In genomic region chr6:82612475-82612874, GRCh38 we compare ENCODE assay signal across 15 cellular contexts.
DNase-seq lines count a peak whose midpoint lies in the region; ATAC-seq and TF ChIP-seq lines count a peak whose summit lies in the region.
"Had no signal": no experiment of that assay in that cellular context is flagged by ENCODE, and none has a peak within 500 bp of the region (broad histone marks: within the 10 kb centered on the region; RNA-seq: fewer than 3 reads in every experiment).

No MANE protein-coding gene starts in this region.

- no peaks in the 10 kb centered on the region for H3K9me3 Mint-ChIP-seq in nephron
- H3K9me3 Mint-ChIP-seq in activated CD4-positive, alpha-beta T cell treated with anti-CD3 and anti-CD28 coated beads, Interleukin-2, amount 10 ng/mL, durations not matched to agents 24 days and 14 days = no peaks in the 10 kb centered on the region
- H3K9me3 Mint-ChIP-seq: CD8-positive, alpha-beta T cell; neural crest cell; T-helper 1 cell treated with Interleukin-12 subunit alpha and Interleukin-12 subunit beta and Interleukin-4 antibody, amounts not matched to agents 30 μg/mL and 1 μg/mL, for 36 hours had no signal

- DNase-seq in COLO668 (lab: John Stamatoyannopoulos, UW; ENCODE audit: unreplicated experiment) (peak; percentile 37), NCI-H1105 (lab: John Stamatoyannopoulos, UW) (peak; percentile 52), SHP77 treated with DMSO at 0.1 percent for 48 hours (lab: John Stamatoyannopoulos, UW) (peak; percentile 56)
- no peak for DNase-seq in activated CD4-positive, alpha-beta T cell treated with anti-CD3 and anti-CD28 coated beads, Interleukin-2, amount 10 ng/mL, durations not matched to agents 24 days and 14 days
- DNase-seq in stimulated activated CD4-positive, alpha-beta T cell treated with anti-CD3 and anti-CD28 coated beads, Interleukin-15, amount 100 ng/mL, for 24 hours = no peak
- DNase-seq: activated CD4-positive, alpha-beta T cell treated with anti-CD3 and anti-CD28 coated beads, Interleukin-2, amount 50 U/mL, for 4 hours; CD8-positive, alpha-beta T cell; cerebellar nuclear complex; effector CD8-positive, alpha-beta T cell; left cardiac atrium; NCI-H446 had no signal

- H3K4me3 Mint-ChIP-seq in nephron = peak overlapping the region in 1 of 3 experiments; percentile 0
- no peak overlapping the region for H3K4me3 Mint-ChIP-seq in activated CD4-positive, alpha-beta T cell treated with anti-CD3 and anti-CD28 coated beads, Interleukin-2, amount 10 ng/mL, durations not matched to agents 24 days and 14 days
- H3K4me3 Mint-ChIP-seq: CD8-positive, alpha-beta T cell; neural crest cell; T-helper 1 cell treated with Interleukin-12 subunit alpha and Interleukin-12 subunit beta and Interleukin-4 antibody, amounts not matched to agents 30 μg/mL and 1 μg/mL, for 36 hours had no signal

- ATAC-seq in GM21367 (IDR thresholded peaks at IDR 0.05; ENCODE audit: unreplicated experiment) = no peak
- ATAC-seq: CD8-positive, alpha-beta T cell; left cardiac atrium had no signal

- TF ChIP-seq CTCF in nephron (IDR thresholded peaks at IDR 0.05; ENCODE audit: unreplicated experiment in 3 of 3) = no peak

- intact Hi-C loops in activated CD4-positive, alpha-beta T cell treated with anti-CD3 and anti-CD28 coated beads, Interleukin-2, amount 10 ng/mL, durations not matched to agents 24 days and 14 days (cut with micrococcal nuclease) = no loop called here

- peaks cover 57% of the 10 kb centered on the region for H3K4me1 Mint-ChIP-seq in nephron
- no peaks in the 10 kb centered on the region for H3K4me1 Mint-ChIP-seq in activated CD4-positive, alpha-beta T cell treated with anti-CD3 and anti-CD28 coated beads, Interleukin-2, amount 10 ng/mL, durations not matched to agents 24 days and 14 days

- no peaks in the 10 kb centered on the region for H3K27me3 Mint-ChIP-seq in nephron (ENCODE audit: low read depth)
- H3K27me3 Mint-ChIP-seq in activated CD4-positive, alpha-beta T cell treated with anti-CD3 and anti-CD28 coated beads, Interleukin-2, amount 10 ng/mL, durations not matched to agents 24 days and 14 days = no peaks in the 10 kb centered on the region

- peak overlapping the region; percentile 84 to 85 (median 85) for H3K27ac Mint-ChIP-seq in nephron
- no peak overlapping the region for H3K27ac Mint-ChIP-seq in activated CD4-positive, alpha-beta T cell treated with anti-CD3 and anti-CD28 coated beads, Interleukin-2, amount 10 ng/mL, durations not matched to agents 24 days and 14 days
- H3K27ac Mint-ChIP-seq: CD8-positive, alpha-beta T cell; T-helper 1 cell treated with Interleukin-12 subunit alpha and Interleukin-12 subunit beta and Interleukin-4 antibody, amounts not matched to agents 30 μg/mL and 1 μg/mL, for 36 hours had no signal

- no peaks in the 10 kb centered on the region for H3K36me3 Mint-ChIP-seq in nephron (ENCODE audit: low read depth)
- H3K36me3 Mint-ChIP-seq in activated CD4-positive, alpha-beta T cell treated with anti-CD3 and anti-CD28 coated beads, Interleukin-2, amount 10 ng/mL, durations not matched to agents 24 days and 14 days (ENCODE audit: low read depth) = no peaks in the 10 kb centered on the region
- H3K36me3 Mint-ChIP-seq: CD8-positive, alpha-beta T cell had no signal

Comparison
In these comparisons a context has a peak if more than half of its experiments do, and no peak if none do; other contexts are left out.
1. DNase-seq: peak in COLO668 (single experiment), NCI-H1105 (single experiment) and SHP77 treated with DMSO at 0.1 percent for 48 hours (single experiment); none in activated CD4-positive, alpha-beta T cell treated with anti-CD3 and anti-CD28 coated beads, Interleukin-2, amount 10 ng/mL, durations not matched to agents 24 days and 14 days (single experiment) and stimulated activated CD4-positive, alpha-beta T cell treated with anti-CD3 and anti-CD28 coated beads, Interleukin-15, amount 100 ng/mL, for 24 hours (single experiment).